Comparison of ENCODE assay signal across 9 cellular contexts in genomic region chr7:1925349-1925748, GRCh38.
DNase-seq lines count a peak whose midpoint lies in the region; ATAC-seq, FAIRE-seq and TF ChIP-seq lines count a peak whose summit lies in the region.
"Had no signal": no experiment of that assay in that cellular context is flagged by ENCODE, and none has a peak within 500 bp of the region (broad histone marks: within the 10 kb centered on the region; RNA-seq: fewer than 3 reads in every experiment).

No MANE protein-coding gene starts in this region.

- H3K36me3 Mint-ChIP-seq in CD4-positive, CD25-positive, alpha-beta regulatory T cell = peaks cover 25% of the 10 kb centered on the region

- peak; percentile 30 for TF ChIP-seq CTCF in 22Rv1 (IDR thresholded peaks at IDR 0.05)
- TF ChIP-seq CTCF in PC-9 (conservative IDR thresholded peaks at IDR 0.05) = 0 out of 2 replicates have a peak, but pooled peaks have one; percentile 13
- TF ChIP-seq CTCF in H1 (IDR thresholded peaks at IDR 0.05; ENCODE audit: control extremely low read depth in 1 of 3, insufficient read depth in 1 of 3, low read depth in 1 of 3, low read length in 3 of 3) = peak; percentile 49 to 57 (median 54)
- TF ChIP-seq CTCF in tibial nerve (IDR thresholded peaks at IDR 0.05) = no peak

- intact Hi-C loops in PC-9 (cut with micrococcal nuclease; ENCODE audit: unreplicated experiment) = no loop called here

- H3K4ac ChIP-seq in H1 (replicated peaks; ENCODE audit: insufficient read length, low read depth, low read length) = no peak overlapping the region

- no peaks in the 10 kb centered on the region for H3K9me3 Mint-ChIP-seq in CD4-positive, CD25-positive, alpha-beta regulatory T cell

- peak overlapping the region; percentile 93 to 96 (median 95) for H3K27ac Mint-ChIP-seq in CD4-positive, CD25-positive, alpha-beta regulatory T cell

- POLR2A ChIA-PET in PC-9 (lab: Charles Lee; ENCODE audit: unreplicated experiment) = no interaction called here
- POLR2A ChIA-PET in H1 (lab: Charles Lee; ENCODE audit: partially characterized antibody) = no interaction called here

- no peak for ATAC-seq in CD4-positive, CD25-positive, alpha-beta regulatory T cell (ENCODE audit: low read depth in 2 of 2)
- ATAC-seq in GM21529 (IDR thresholded peaks at IDR 0.05; ENCODE audit: unreplicated experiment) = no peak

- no peak for DNase-seq in CD4-positive, CD25-positive, alpha-beta regulatory T cell
- no peak for DNase-seq in PC-9
- DNase-seq in H1 (ENCODE audit: low read depth in 1 of 2, low spot score in 2 of 2) = no peak
- DNase-seq in COLO668 (lab: John Stamatoyannopoulos, UW; ENCODE audit: unreplicated experiment) = no peak
- no peak for DNase-seq in GM19240 (ENCODE audit: insufficient read length, low spot score)
- DNase-seq in tibial nerve (ENCODE audit: low spot score in 2 of 2) = no peak
- DNase-seq: nucleus accumbens had no signal

- no peak overlapping the region for H2BK12ac ChIP-seq in H1 (ENCODE audit: low read depth, low read length)

- H3K18ac ChIP-seq in H1 (ENCODE audit: extremely low read depth, low read length) = no peak overlapping the region

- H3K4me2 ChIP-seq in PC-9 = no peak overlapping the region
- H3K4me2 ChIP-seq in H1 (ENCODE audit: insufficient read depth in 1 of 2, low read depth in 2 of 2, low read length in 2 of 2) = no peak overlapping the region

- H3K4me1 ChIP-seq in CD4-positive, CD25-positive, alpha-beta regulatory T cell (ENCODE audit: control insufficient read depth, insufficient read depth, low read length, poor library complexity, severe bottlenecking) = peaks cover 81% of the 10 kb centered on the region
- H3K4me1 ChIP-seq in PC-9 (replicated peaks; ENCODE audit: insufficient read depth) (no peaks in the 10 kb centered on the region), H1 (replicated peaks in 1 of 4; ENCODE audit: control insufficient read depth in 3 of 4, insufficient read depth in 4 of 4, low read length in 3 of 4) (no peaks in the 10 kb centered on the region), tibial nerve (peaks cover 0 to 23% (median 3%) of the 10 kb centered on the region in 4 donors)

- H3K4me1 Mint-ChIP-seq in CD4-positive, CD25-positive, alpha-beta regulatory T cell = peaks cover 29 to 85% (median 61%) of the 10 kb centered on the region in 4 donors

- H2AK5ac ChIP-seq in H1 (ENCODE audit: low read depth, low read length) = no peak overlapping the region

- no peaks in the 10 kb centered on the region for H3F3A ChIP-seq in PC-9 (ENCODE audit: insufficient read depth, low read depth)

- peaks cover 25% of the 10 kb centered on the region for H3K36me3 ChIP-seq in CD4-positive, CD25-positive, alpha-beta regulatory T cell (ENCODE audit: control insufficient read depth, insufficient read depth, low read length)
- H3K36me3 ChIP-seq in PC-9 (ENCODE audit: low read depth) (no peaks in the 10 kb centered on the region), H1 (ENCODE audit: control insufficient read depth in 2 of 4, insufficient read depth in 4 of 4, low read length in 3 of 4) (no peaks in the 10 kb centered on the region; a peak in 1 of 8 replicates), tibial nerve (peaks cover 0 to 6% (median 0%) of the 10 kb centered on the region in 3 donors)

- no peak for TF ChIP-seq EP300 in H1 (IDR thresholded peaks at IDR 0.05; ENCODE audit: borderline replicate concordance in 1 of 2, low read depth in 2 of 2, low read length in 2 of 2)
- no peak for TF ChIP-seq EP300 in tibial nerve (IDR thresholded peaks at IDR 0.05)

- WGBS in H1 (ENCODE audit: extremely low coverage in 1 of 2, insufficient coverage in 1 of 2, insufficient read length in 1 of 2, insufficient replicate concordance in 2 of 2, low coverage in 1 of 2, low lambda C conversion rate in 2 of 2, missing lambda C conversion rate in 1 of 2), 2 experiments = 83% methylated on average over 12 of the region's 12 CpGs; no CpG with 5 or more reads in 1 of the 2 experiments
- WGBS in tibial nerve, 2 donors = 83 to 84% methylated on average over 12 of the region's 12 CpGs

- no TSS peak for BruUV-seq in PC-9 (replicated peaks; lab: Mats Ljungman, UMichigan)

- CTCF ChIA-PET in PC-9 (lab: Charles Lee) (no interaction called here), H1 (lab: Charles Lee; ENCODE audit: partially characterized antibody) (interaction anchor here (2.2 kb wide), 1 partner anchor 158 kb away, joined by 8 read pairs; no protein-coding TSS in a partner anchor)

- no peak overlapping the region for H4K5ac ChIP-seq in H1 (ENCODE audit: insufficient read length, low read depth, low read length)

- no peak overlapping the region for H4K91ac ChIP-seq in H1 (replicated peaks; ENCODE audit: insufficient read length, low read length)

- TF ChIP-seq POLR2A in H1 (IDR thresholded peaks at IDR 0.05; ENCODE audit: control extremely low read depth in 1 of 2, low read depth in 2 of 2, low read length in 2 of 2) (no peak), tibial nerve (IDR thresholded peaks at IDR 0.05) (no peak)

- peak; percentile 68 to 70 for TF ChIP-seq RAD21 in H1 (IDR thresholded peaks at IDR 0.05 in 1 of 2, conservative IDR thresholded peaks at IDR 0.05 in 1 of 2; ENCODE audit: low read depth in 2 of 2, low read length in 2 of 2)

- H2AFZ ChIP-seq in PC-9 (no peak overlapping the region), H1 (ENCODE audit: low read length) (no peak overlapping the region)

- no peak overlapping the region for H3K9ac ChIP-seq in H1 (replicated peaks in 1 of 4; ENCODE audit: extremely low read depth in 1 of 4, low read depth in 3 of 4, low read length in 3 of 4)

- H3K9me3 ChIP-seq in CD4-positive, CD25-positive, alpha-beta regulatory T cell (ENCODE audit: control insufficient read depth in 2 of 2, low read length in 2 of 2) = no peaks in the 10 kb centered on the region
- H3K9me3 ChIP-seq in PC-9 (ENCODE audit: insufficient read depth, low read depth) = no peaks in the 10 kb centered on the region
- H3K9me3 ChIP-seq in H1 (ENCODE audit: insufficient read depth in 2 of 2, low read depth in 1 of 2, low read length in 1 of 2) = peaks cover 0 to under 1% of the 10 kb centered on the region in 2 experiments; a peak in 1 of 4 replicates
- H3K9me3 ChIP-seq in tibial nerve = no peaks in the 10 kb centered on the region

- H3K56ac ChIP-seq in H1 (replicated peaks; ENCODE audit: insufficient read length, low read depth, low read length) = no peak overlapping the region

- peak overlapping the region; percentile 68 to 70 (median 70) for H3K4me3 Mint-ChIP-seq in CD4-positive, CD25-positive, alpha-beta regulatory T cell

- H2BK20ac ChIP-seq in H1 (ENCODE audit: low read length) = no peak overlapping the region

- H3K4me3 ChIP-seq in CD4-positive, CD25-positive, alpha-beta regulatory T cell (ENCODE audit: low read depth, low read length) = peak overlapping the region; percentile 81
- H3K4me3 ChIP-seq in PC-9 (no peak overlapping the region), H1 (ENCODE audit: extremely low read depth in 1 of 4, insufficient read depth in 2 of 4, low read depth in 3 of 4, low read length in 4 of 4) (no peak overlapping the region), tibial nerve (no peak overlapping the region)

- no peaks in the 10 kb centered on the region for H3K9me2 ChIP-seq in PC-9 (ENCODE audit: insufficient read depth)

- H4K20me1 ChIP-seq in PC-9 (ENCODE audit: insufficient read depth) = peaks cover 6% of the 10 kb centered on the region
- H4K20me1 ChIP-seq in H1 (replicated peaks in 1 of 2; ENCODE audit: control insufficient read depth in 1 of 2, insufficient read depth in 2 of 2, low read length in 2 of 2) = peaks cover 0 to 6% of the 10 kb centered on the region in 2 experiments

- H2BK15ac ChIP-seq in H1 (ENCODE audit: low read length) = no peak overlapping the region

- H2BK5ac ChIP-seq in H1 (ENCODE audit: low read depth, low read length) = no peak overlapping the region

- H3K27me3 Mint-ChIP-seq in CD4-positive, CD25-positive, alpha-beta regulatory T cell = no peaks in the 10 kb centered on the region

- FAIRE-seq in H1 (lab: Jason Lieb, UNC) = no peak

- H3K14ac ChIP-seq in H1 (ENCODE audit: insufficient read length) = no peak overlapping the region

- no peak overlapping the region for H3K23ac ChIP-seq in H1 (ENCODE audit: insufficient read length)

- H3K23me2 ChIP-seq in H1 (ENCODE audit: low read depth, low read length) = no peaks in the 10 kb centered on the region

- no peaks in the 10 kb centered on the region for H3K27me3 ChIP-seq in CD4-positive, CD25-positive, alpha-beta regulatory T cell (ENCODE audit: control insufficient read depth, insufficient read depth, low read length)
- H3K27me3 ChIP-seq in PC-9 (ENCODE audit: insufficient read depth, low read depth) (no peaks in the 10 kb centered on the region), H1 (replicated peaks in 1 of 4; ENCODE audit: control insufficient read depth in 3 of 4, extremely low read depth in 1 of 4, insufficient read depth in 3 of 4, low read length in 3 of 4) (no peaks in the 10 kb centered on the region), tibial nerve (no peaks in the 10 kb centered on the region)

- H4K8ac ChIP-seq in H1 (ENCODE audit: extremely low read depth, insufficient read depth, low read length) = no peak overlapping the region

- H3K27ac ChIP-seq in 22Rv1 = no peak overlapping the region
- peak overlapping the region; percentile 90 for H3K27ac ChIP-seq in CD4-positive, CD25-positive, alpha-beta regulatory T cell (ENCODE audit: insufficient read depth, low read length, poor library complexity, severe bottlenecking)
- H3K27ac ChIP-seq in PC-9 = no peak overlapping the region
- no peak overlapping the region for H3K27ac ChIP-seq in H1 (ENCODE audit: low read depth, low read length)
- no peak overlapping the region for H3K27ac ChIP-seq in tibial nerve

- no peak overlapping the region for H2BK120ac ChIP-seq in H1 (replicated peaks; ENCODE audit: low read depth, low read length)

- H3K79me1 ChIP-seq in H1 (ENCODE audit: low read depth, low read length) = peaks cover 5% of the 10 kb centered on the region

- no peaks in the 10 kb centered on the region for H3K79me2 ChIP-seq in PC-9 (ENCODE audit: low read depth)
- no peaks in the 10 kb centered on the region for H3K79me2 ChIP-seq in H1 (ENCODE audit: control insufficient read depth in 1 of 2, insufficient read depth in 2 of 2, low read length in 2 of 2)

TF ChIP-seq in H1, 55 proteins besides CTCF, POLR2A, EP300 and RAD21 (continues in another document):
- TF ChIP-seq JUN (IDR thresholded peaks at IDR 0.05; ENCODE audit: low read depth, low read length) (no peak), USF2 (IDR thresholded peaks at IDR 0.05; ENCODE audit: low read length) (peak; percentile 31; the same call in 1 of the 2 replicates), PHF8 (conservative IDR thresholded peaks at IDR 0.05; ENCODE audit: low read depth, low read length) (no peak), EGR1 (IDR thresholded peaks at IDR 0.05; ENCODE audit: borderline replicate concordance, low read depth, low read length) (peak; percentile 33; the same call in 1 of the 2 replicates)

Comparison
In these comparisons a context has a peak if more than half of its experiments do, and no peak if none do; other contexts are left out.
1. CTCF ChIP-seq: peak in 22Rv1 (single experiment), PC-9 (single experiment) and H1 (3 of 3); none in tibial nerve (0 of 5).